ENCODE assay signal across 1 cellular context in genomic region chr16:88599092-88599733, GRCh38.
TF ChIP-seq lines count a peak whose summit lies in the region.

No MANE protein-coding gene starts in this region.

TF ChIP-seq in GM12878, 131 proteins besides CTCF, POLR2A, EP300 and RAD21 (continued from another document):
- peak; percentile 57; the same call in 1 of the 2 replicates for TF ChIP-seq SPI1 (IDR thresholded peaks at IDR 0.05; ENCODE audit: borderline replicate concordance, insufficient read depth, low read depth, low read length)
